ENCODE assay signal across 15 cellular contexts in genomic region chr13:112575680-112576079, GRCh38. TPM values are rescaled to one million over a fixed set of nuclear protein-coding genes. Genes with fewer than 3 reads are reported as not detected.
A peak's percentile ranks its signal among the peaks of the same experiment; 100 is the strongest.
DNase-seq lines count a peak whose midpoint lies in the region; TF ChIP-seq lines count a peak whose summit lies in the region.
"Had no signal": no experiment of that assay in that cellular context is flagged by ENCODE, and none has a peak within 500 bp of the region (broad histone marks: within the 10 kb centered on the region; RNA-seq: fewer than 3 reads in every experiment).

No MANE protein-coding gene starts in this region.

- TF ChIP-seq POLR2A in NB4 (IDR thresholded peaks at IDR 0.05; ENCODE audit: extremely low read depth, insufficient read length) = no peak
- TF ChIP-seq POLR2A in spleen (IDR thresholded peaks at IDR 0.05) = no peak

- H3K79me2 ChIP-seq in fibroblast of lung (ENCODE audit: control insufficient read depth, insufficient read depth, low read length) = peaks cover 76% of the 10 kb centered on the region

- H3K4me3 ChIP-seq in NB4 (ENCODE audit: low read depth, low read length) = no peak overlapping the region
- no peak overlapping the region for H3K4me3 ChIP-seq in fibroblast of lung (replicated peaks in 1 of 4; ENCODE audit: control extremely low read depth in 1 of 4, insufficient read depth in 1 of 4, low read depth in 3 of 4, low read length in 4 of 4)
- no peak overlapping the region for H3K4me3 ChIP-seq in retinal pigment epithelial cell (ENCODE audit: low read length)
- no peak overlapping the region for H3K4me3 ChIP-seq in spleen
- H3K4me3 ChIP-seq: PC-9, testis had no signal

- H3K36me3 Mint-ChIP-seq in type B pancreatic cell = peaks cover 19% of the 10 kb centered on the region

- H2AFZ ChIP-seq in fibroblast of lung (ENCODE audit: low read length) = no peak overlapping the region
- H2AFZ ChIP-seq: PC-9 had no signal

- H3K4me1 ChIP-seq in fibroblast of lung (ENCODE audit: control insufficient read depth, extremely low read depth, insufficient read depth, low read length) = peaks cover 2% of the 10 kb centered on the region
- peaks cover 12 to 79% (median 36%) of the 10 kb centered on the region in 6 donors for H3K4me1 ChIP-seq in spleen
- H3K4me1 ChIP-seq: testis had no signal

- 81 to 96% (median 89%) methylated on average over 5 of the region's 5 CpGs for WGBS in spleen, 5 donors

- H3K4me2 ChIP-seq in fibroblast of lung (ENCODE audit: extremely low read depth, insufficient read depth, low read length) = peak overlapping the region; percentile 62
- H3K4me2 ChIP-seq: PC-9 had no signal

- H3K9me3 ChIP-seq in fibroblast of lung (ENCODE audit: control insufficient read depth, insufficient read depth, low read depth, low read length) (no peaks in the 10 kb centered on the region), spleen (no peaks in the 10 kb centered on the region)
- H3K9me3 ChIP-seq: testis had no signal

- H3K9ac ChIP-seq in fibroblast of lung (ENCODE audit: insufficient read depth, low read length) = no peak overlapping the region

- TF ChIP-seq CTCF in NB4 (IDR thresholded peaks at IDR 0.05; ENCODE audit: low read depth, low read length) (no peak), fibroblast of lung (conservative IDR thresholded peaks at IDR 0.05 in 1 of 2, IDR thresholded peaks at IDR 0.05 in 1 of 2; ENCODE audit: low read depth in 1 of 2, low read length in 2 of 2) (no peak), retinal pigment epithelial cell (conservative IDR thresholded peaks at IDR 0.05; ENCODE audit: low read depth, low read length) (peak; percentile 16), type B pancreatic cell (conservative IDR thresholded peaks at IDR 0.05) (no peak), spleen (IDR thresholded peaks at IDR 0.05 in 8 of 11, conservative IDR thresholded peaks at IDR 0.05 in 3 of 11) (no peak)

- no peaks in the 10 kb centered on the region for H3K27me3 ChIP-seq in fibroblast of lung (ENCODE audit: control insufficient read depth, insufficient read depth, low read length)
- H3K27me3 ChIP-seq in spleen (replicated peaks in 1 of 7) = no peaks in the 10 kb centered on the region
- H3K27me3 ChIP-seq: testis had no signal

- H3K9me3 Mint-ChIP-seq in type B pancreatic cell = peaks cover 9% of the 10 kb centered on the region
- H3K9me3 Mint-ChIP-seq: activated naive CD4-positive, alpha-beta T cell treated with anti-CD3 and anti-CD28 coated beads, Interleukin-2, amount 50 U/mL, for 24 hours had no signal

- no peaks in the 10 kb centered on the region for H3K36me3 ChIP-seq in fibroblast of lung (ENCODE audit: control insufficient read depth, insufficient read depth, low read length)
- no peaks in the 10 kb centered on the region for H3K36me3 ChIP-seq in spleen

- DNase-seq in DMS 273 (lab: John Stamatoyannopoulos, UW; ENCODE audit: unreplicated experiment) (peak; percentile 7), DMS 273 treated with DMSO at 0.1 percent for 48 hours (lab: John Stamatoyannopoulos, UW) (no peak), NB4 (ENCODE audit: low read depth) (peak; percentile 23), fibroblast of lung (ENCODE audit: low read depth in 2 of 2) (peak; percentile 9 to 21), retinal pigment epithelial cell (ENCODE audit: low read depth) (no peak), type B pancreatic cell (ENCODE audit: extremely low spot score, unreplicated experiment) (no peak), hypothalamus (lab: John Stamatoyannopoulos, UW) (no peak), spleen (no peak)
- DNase-seq: cortex of kidney, NCI-H2171, PC-9, testis had no signal

- H3K27ac ChIP-seq in fibroblast of lung (ENCODE audit: insufficient read depth, low read length) (peak overlapping the region; percentile 9), spleen (peak overlapping the region in 3 of 8 donors; percentile 48 to 68 (median 66))
- H3K27ac ChIP-seq: 22Rv1, PC-9, testis had no signal

- no peaks in the 10 kb centered on the region for H4K20me1 ChIP-seq in fibroblast of lung (ENCODE audit: control insufficient read depth, extremely low read depth, insufficient read depth, low read length)

- no peaks in the 10 kb centered on the region for H3K27me3 Mint-ChIP-seq in type B pancreatic cell
- H3K27me3 Mint-ChIP-seq: activated naive CD4-positive, alpha-beta T cell treated with anti-CD3 and anti-CD28 coated beads, Interleukin-2, amount 50 U/mL, for 24 hours had no signal

- H3K4me1 Mint-ChIP-seq in type B pancreatic cell (ENCODE audit: unreplicated experiment) = peaks cover 18% of the 10 kb centered on the region

- intact Hi-C loops in spleen (cut with DNase I; ENCODE audit: low total_unique reads) = no loop called here

- no peak overlapping the region for H3K27ac Mint-ChIP-seq in type B pancreatic cell
- H3K27ac Mint-ChIP-seq: activated naive CD4-positive, alpha-beta T cell treated with anti-CD3 and anti-CD28 coated beads, Interleukin-2, amount 50 U/mL, for 24 hours; T-helper 1 cell treated with Interleukin-12 subunit alpha and Interleukin-12 subunit beta and Interleukin-4 antibody, amounts not matched to agents 30 μg/mL and 1 μg/mL, for 36 hours had no signal

- no peak overlapping the region for H3K4me3 Mint-ChIP-seq in type B pancreatic cell
- H3K4me3 Mint-ChIP-seq: activated naive CD4-positive, alpha-beta T cell treated with anti-CD3 and anti-CD28 coated beads, Interleukin-2, amount 50 U/mL, for 24 hours; T-helper 1 cell treated with Interleukin-12 subunit alpha and Interleukin-12 subunit beta and Interleukin-4 antibody, amounts not matched to agents 30 μg/mL and 1 μg/mL, for 36 hours had no signal

RNA-seq across cellular contexts. Expression of gene TUBGCP3, which starts 12.3 kb away (rescaled TPM):
- total RNA-seq in fibroblast of lung = 13.1 and 17.2 TPM in 2 replicates
- 14.5 and 19.1 TPM in 2 replicates for polyA plus RNA-seq in fibroblast of lung
- 11.8 and 15.8 TPM in 2 replicates for polyA plus RNA-seq in fibroblast of lung (2012)
- 23.4 and 45.2 TPM in 2 replicates for polyA minus RNA-seq in fibroblast of lung (ENCODE audit: low replicate concordance)
- total RNA-seq in type B pancreatic cell (ENCODE audit: low replicate concordance) = 23.8 and 34.0 TPM in 2 replicates
- total RNA-seq in spleen = 10 to 100 TPM; 35.3 to 69.8 (median 55.1) TPM
- polyA plus RNA-seq in spleen = 10 to 100 TPM in 2 of 3 donors, 1 to 10 TPM in 1; 9.1 to 14.9 (median 11.3) TPM

Comparison
In these comparisons a context has a peak if more than half of its experiments do, and no peak if none do; other contexts are left out.
1. DNase-seq: peak in DMS 273 (single experiment), NB4 (single experiment) and fibroblast of lung (2 of 2); none in DMS 273 treated with DMSO at 0.1 percent for 48 hours (single experiment), retinal pigment epithelial cell (single experiment), type B pancreatic cell (single experiment), hypothalamus (0 of 51) and spleen (single experiment).